ENCODE assay signal across 17 cellular contexts in the genomic region with DNA sequence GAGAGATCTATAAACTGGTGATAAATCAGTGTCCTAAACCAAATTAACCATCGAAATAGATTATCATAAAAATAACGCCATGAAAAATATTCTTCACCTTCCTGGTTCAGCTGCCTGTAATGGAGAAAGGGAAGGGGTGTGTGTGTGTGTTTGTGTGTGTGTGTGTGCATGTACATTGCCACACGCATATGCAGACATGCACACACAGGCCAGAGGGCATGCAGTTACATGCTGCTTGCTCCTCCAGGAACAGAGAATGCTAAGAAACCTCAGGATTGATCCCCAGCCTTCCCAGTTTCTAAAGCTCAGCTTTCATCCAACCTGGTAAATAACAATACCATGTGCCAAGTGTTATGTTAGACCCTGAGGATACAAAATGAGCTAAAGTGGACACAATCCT.
"Had no signal": no experiment of that assay in that cellular context is flagged by ENCODE, and none has a peak within 500 bp of the region (broad histone marks: within the 10 kb centered on the region; RNA-seq: fewer than 3 reads in every experiment).

No MANE protein-coding gene starts in this region.

- H3K27ac ChIP-seq: RWPE1 had no signal

- H3K4me3 ChIP-seq: K562 had no signal

- ATAC-seq: K562, Panc1 had no signal

- FAIRE-seq: K562 had no signal

- DNase-seq: activated B cell treated with CpG ODN at 0.5 μM for 24 hours; activated CD8-positive, alpha-beta memory T cell treated with anti-CD3 and anti-CD28 coated beads for 24 hours; activated gamma-delta T cell treated with Interleukin-2 at 50 U/mL for 16 hours; activated naive CD4-positive, alpha-beta T cell treated with anti-CD3 and anti-CD28 coated beads, Interleukin-2, amount 50 U/mL, for 16 hours; activated naive CD8-positive, alpha-beta T cell treated with anti-CD3 and anti-CD28 coated beads, Interleukin-2, amount 10 ng/mL, durations not matched to agents 7 days and 5 days; activated T-cell treated with anti-CD3 and anti-CD28 coated beads, Interleukin-2, amount 50 U/mL, for 4 hours; aorta; NCI-H1105; NCI-H1436; NCI-H1694 treated with DMSO at 0.1 percent for 48 hours; NCI-H345; NCI-H510A; NCI-H526 treated with DMSO at 0.1 percent for 48 hours; SHP77 treated with DMSO at 0.1 percent for 48 hours had no signal
